ENCODE assay signal across 1 cellular context in the genomic region with DNA sequence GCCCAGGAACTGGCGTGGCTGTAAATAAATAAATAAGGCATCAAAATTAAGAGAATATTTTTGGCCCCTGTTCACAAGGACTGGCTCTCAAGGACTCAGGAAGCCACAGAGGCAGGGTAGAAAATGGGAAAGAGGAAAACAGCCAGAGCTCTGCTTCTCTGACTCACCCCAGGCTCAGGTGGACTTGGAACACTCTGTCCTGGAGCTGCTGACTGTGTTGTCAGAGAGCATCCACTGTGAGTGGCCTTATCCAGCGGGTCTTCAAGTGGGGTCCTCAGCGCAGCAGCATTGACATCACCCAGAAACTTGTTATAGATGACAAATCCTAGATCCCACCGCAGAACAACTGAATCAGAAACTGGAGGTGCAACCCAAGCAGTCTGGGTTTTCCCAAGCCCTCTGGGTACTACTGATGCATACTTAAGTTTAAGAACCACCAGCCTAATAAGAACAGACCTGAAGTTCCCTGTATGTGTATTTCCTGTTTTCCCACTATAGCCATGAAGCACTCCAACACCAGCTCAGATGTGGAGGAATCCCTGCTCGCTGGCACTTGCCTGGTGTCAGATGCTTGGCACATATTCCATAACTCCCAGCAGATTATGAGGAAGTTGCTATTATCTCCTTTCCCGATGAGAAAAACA.
TF ChIP-seq lines count a peak whose summit lies in the region.

No MANE protein-coding gene starts in this region.

TF ChIP-seq in GM23338, 12 proteins besides CTCF, POLR2A, EP300 and RAD21 (continued from another document):
- TF ChIP-seq, protein P1, sequence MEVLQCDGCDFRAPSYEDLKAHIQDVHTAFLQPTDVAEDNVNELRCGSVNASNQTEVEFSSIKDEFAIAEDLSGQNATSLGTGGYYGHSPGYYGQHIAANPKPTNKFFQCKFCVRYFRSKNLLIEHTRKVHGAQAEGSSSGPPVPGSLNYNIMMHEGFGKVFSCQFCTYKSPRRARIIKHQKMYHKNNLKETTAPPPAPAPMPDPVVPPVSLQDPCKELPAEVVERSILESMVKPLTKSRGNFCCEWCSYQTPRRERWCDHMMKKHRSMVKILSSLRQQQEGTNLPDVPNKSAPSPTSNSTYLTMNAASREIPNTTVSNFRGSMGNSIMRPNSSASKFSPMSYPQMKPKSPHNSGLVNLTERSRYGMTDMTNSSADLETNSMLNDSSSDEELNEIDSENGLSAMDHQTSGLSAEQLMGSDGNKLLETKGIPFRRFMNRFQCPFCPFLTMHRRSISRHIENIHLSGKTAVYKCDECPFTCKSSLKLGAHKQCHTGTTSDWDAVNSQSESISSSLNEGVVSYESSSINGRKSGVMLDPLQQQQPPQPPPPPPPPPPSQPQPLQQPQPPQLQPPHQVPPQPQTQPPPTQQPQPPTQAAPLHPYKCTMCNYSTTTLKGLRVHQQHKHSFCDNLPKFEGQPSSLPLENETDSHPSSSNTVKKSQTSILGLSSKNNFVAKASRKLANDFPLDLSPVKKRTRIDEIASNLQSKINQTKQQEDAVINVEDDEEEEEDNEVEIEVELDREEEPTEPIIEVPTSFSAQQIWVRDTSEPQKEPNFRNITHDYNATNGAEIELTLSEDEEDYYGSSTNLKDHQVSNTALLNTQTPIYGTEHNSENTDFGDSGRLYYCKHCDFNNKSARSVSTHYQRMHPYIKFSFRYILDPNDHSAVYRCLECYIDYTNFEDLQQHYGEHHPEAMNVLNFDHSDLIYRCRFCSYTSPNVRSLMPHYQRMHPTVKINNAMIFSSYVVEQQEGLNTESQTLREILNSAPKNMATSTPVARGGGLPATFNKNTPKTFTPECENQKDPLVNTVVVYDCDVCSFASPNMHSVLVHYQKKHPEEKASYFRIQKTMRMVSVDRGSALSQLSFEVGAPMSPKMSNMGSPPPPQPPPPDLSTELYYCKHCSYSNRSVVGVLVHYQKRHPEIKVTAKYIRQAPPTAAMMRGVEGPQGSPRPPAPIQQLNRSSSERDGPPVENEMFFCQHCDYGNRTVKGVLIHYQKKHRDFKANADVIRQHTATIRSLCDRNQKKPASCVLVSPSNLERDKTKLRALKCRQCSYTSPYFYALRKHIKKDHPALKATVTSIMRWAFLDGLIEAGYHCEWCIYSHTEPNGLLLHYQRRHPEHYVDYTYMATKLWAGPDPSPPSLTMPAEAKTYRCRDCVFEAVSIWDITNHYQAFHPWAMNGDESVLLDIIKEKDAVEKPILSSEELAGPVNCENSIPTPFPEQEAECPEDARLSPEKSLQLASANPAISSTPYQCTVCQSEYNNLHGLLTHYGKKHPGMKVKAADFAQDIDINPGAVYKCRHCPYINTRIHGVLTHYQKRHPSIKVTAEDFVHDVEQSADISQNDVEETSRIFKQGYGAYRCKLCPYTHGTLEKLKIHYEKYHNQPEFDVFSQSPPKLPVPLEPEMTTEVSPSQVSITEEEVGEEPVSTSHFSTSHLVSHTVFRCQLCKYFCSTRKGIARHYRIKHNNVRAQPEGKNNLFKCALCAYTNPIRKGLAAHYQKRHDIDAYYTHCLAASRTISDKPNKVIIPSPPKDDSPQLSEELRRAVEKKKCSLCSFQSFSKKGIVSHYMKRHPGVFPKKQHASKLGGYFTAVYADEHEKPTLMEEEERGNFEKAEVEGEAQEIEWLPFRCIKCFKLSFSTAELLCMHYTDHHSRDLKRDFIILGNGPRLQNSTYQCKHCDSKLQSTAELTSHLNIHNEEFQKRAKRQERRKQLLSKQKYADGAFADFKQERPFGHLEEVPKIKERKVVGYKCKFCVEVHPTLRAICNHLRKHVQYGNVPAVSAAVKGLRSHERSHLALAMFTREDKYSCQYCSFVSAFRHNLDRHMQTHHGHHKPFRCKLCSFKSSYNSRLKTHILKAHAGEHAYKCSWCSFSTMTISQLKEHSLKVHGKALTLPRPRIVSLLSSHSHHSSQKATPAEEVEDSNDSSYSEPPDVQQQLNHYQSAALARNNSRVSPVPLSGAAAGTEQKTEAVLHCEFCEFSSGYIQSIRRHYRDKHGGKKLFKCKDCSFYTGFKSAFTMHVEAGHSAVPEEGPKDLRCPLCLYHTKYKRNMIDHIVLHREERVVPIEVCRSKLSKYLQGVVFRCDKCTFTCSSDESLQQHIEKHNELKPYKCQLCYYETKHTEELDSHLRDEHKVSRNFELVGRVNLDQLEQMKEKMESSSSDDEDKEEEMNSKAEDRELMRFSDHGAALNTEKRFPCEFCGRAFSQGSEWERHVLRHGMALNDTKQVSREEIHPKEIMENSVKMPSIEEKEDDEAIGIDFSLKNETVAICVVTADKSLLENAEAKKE (CRISPR knock-in tag; IDR thresholded peaks at IDR 0.05) = no peak
- TF ChIP-seq ZNF114 (CRISPR knock-in tag; IDR thresholded peaks at IDR 0.05) = no peak
- TF ChIP-seq, protein P2, sequence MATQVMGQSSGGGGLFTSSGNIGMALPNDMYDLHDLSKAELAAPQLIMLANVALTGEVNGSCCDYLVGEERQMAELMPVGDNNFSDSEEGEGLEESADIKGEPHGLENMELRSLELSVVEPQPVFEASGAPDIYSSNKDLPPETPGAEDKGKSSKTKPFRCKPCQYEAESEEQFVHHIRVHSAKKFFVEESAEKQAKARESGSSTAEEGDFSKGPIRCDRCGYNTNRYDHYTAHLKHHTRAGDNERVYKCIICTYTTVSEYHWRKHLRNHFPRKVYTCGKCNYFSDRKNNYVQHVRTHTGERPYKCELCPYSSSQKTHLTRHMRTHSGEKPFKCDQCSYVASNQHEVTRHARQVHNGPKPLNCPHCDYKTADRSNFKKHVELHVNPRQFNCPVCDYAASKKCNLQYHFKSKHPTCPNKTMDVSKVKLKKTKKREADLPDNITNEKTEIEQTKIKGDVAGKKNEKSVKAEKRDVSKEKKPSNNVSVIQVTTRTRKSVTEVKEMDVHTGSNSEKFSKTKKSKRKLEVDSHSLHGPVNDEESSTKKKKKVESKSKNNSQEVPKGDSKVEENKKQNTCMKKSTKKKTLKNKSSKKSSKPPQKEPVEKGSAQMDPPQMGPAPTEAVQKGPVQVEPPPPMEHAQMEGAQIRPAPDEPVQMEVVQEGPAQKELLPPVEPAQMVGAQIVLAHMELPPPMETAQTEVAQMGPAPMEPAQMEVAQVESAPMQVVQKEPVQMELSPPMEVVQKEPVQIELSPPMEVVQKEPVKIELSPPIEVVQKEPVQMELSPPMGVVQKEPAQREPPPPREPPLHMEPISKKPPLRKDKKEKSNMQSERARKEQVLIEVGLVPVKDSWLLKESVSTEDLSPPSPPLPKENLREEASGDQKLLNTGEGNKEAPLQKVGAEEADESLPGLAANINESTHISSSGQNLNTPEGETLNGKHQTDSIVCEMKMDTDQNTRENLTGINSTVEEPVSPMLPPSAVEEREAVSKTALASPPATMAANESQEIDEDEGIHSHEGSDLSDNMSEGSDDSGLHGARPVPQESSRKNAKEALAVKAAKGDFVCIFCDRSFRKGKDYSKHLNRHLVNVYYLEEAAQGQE (IDR thresholded peaks at IDR 0.05; ENCODE audit: unreplicated experiment) = no peak
- no peak for TF ChIP-seq STAT1 (IDR thresholded peaks at IDR 0.05; ENCODE audit: unreplicated experiment)
- TF ChIP-seq POLR2AphosphoS5 (IDR thresholded peaks at IDR 0.05; ENCODE audit: low read depth) = no peak
